In the genomic region with DNA sequence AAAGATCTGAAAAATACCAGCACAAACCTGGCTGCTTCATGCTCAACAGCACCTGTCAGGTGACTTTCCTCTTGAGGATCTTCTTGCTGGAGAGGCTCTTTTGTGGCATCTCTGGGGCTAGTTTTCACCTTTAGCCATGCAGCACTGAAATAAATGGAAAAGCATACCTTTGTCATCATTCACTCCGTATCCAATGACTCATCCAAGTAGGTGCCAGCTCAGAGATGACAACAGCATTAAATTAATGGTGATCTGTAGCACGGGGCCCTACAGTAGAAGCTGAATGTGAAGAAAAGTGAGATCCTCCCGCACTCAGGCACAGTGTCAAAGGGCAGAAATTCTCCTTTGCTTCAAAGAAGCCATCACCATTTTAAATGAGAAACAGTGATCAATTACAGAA, we compare ENCODE assay signal across 23 cellular contexts. TPM values are rescaled to one million over a fixed set of nuclear protein-coding genes. Genes with fewer than 3 reads are reported as not detected.
DNase-seq lines count a peak whose midpoint lies in the region; ATAC-seq, FAIRE-seq and TF ChIP-seq lines count a peak whose summit lies in the region.
"Had no signal": no experiment of that assay in that cellular context is flagged by ENCODE, and none has a peak within 500 bp of the region (broad histone marks: within the 10 kb centered on the region; RNA-seq: fewer than 3 reads in every experiment).

No MANE protein-coding gene starts in this region.

- intact Hi-C loops in Panc1 (cut with micrococcal nuclease; ENCODE audit: unreplicated experiment) (no loop called here), thyroid gland (cut with DNase I) (no loop called here)

- no peaks in the 10 kb centered on the region for H3K27me3 ChIP-seq in Panc1 (ENCODE audit: control insufficient read depth, insufficient read depth, low read length)
- H3K27me3 ChIP-seq in bronchial epithelial cell (ENCODE audit: control insufficient read depth, insufficient read depth, low read length), result no peaks in the 10 kb centered on the region
- no peaks in the 10 kb centered on the region for H3K27me3 ChIP-seq in thyroid gland
- H3K27me3 ChIP-seq: adrenal gland had no signal

- peaks cover 31% of the 10 kb centered on the region for H3K36me3 ChIP-seq in Panc1 (ENCODE audit: control insufficient read depth, insufficient read depth, low read length)
- H3K36me3 ChIP-seq in bronchial epithelial cell (ENCODE audit: control insufficient read depth, insufficient read depth, low read length), result peaks cover 2% of the 10 kb centered on the region
- H3K36me3 ChIP-seq in thyroid gland, result peaks cover 43 to 56% of the 10 kb centered on the region in 2 donors

- ATAC-seq in Panc1 (no peak), HG03097 (IDR thresholded peaks at IDR 0.05; ENCODE audit: low FRiP score, unreplicated experiment) (no peak)
- ATAC-seq: stimulated activated naive CD8-positive, alpha-beta T cell treated with anti-CD3 and anti-CD28 coated beads, Interleukin-15, amount 100 ng/mL, for 72 hours had no signal

- no peak for TF ChIP-seq POLR2A in thyroid gland (IDR thresholded peaks at IDR 0.05)

- FAIRE-seq in bronchial epithelial cell (lab: Jason Lieb, UNC), result no peak

- 95 to 96% methylated on average over 3 of the region's 3 CpGs for WGBS in thyroid gland, 2 donors

- H3K4me3 ChIP-seq in Panc1 (ENCODE audit: low read depth in 2 of 2, low read length in 2 of 2), result no peak overlapping the region
- no peak overlapping the region for H3K4me3 ChIP-seq in bronchial epithelial cell (ENCODE audit: low read depth, low read length)
- no peak overlapping the region for H3K4me3 ChIP-seq in thyroid gland (replicated peaks in 1 of 3)
- H3K4me3 ChIP-seq: adrenal gland, HAP-1 had no signal

- H3K4me1 ChIP-seq in Panc1 (ENCODE audit: control insufficient read depth, insufficient read depth, low read length), result no peaks in the 10 kb centered on the region
- no peaks in the 10 kb centered on the region for H3K4me1 ChIP-seq in thyroid gland
- H3K4me1 ChIP-seq: HAP-1 had no signal

- in situ Hi-C loops in Panc1 (cut with HindIII; ENCODE audit: low pct_unique_long_range_greater_than_20kb, low sequenced_read_pairs), result no loop called here

- BruUV-seq in Panc1 (replicated peaks; lab: Mats Ljungman, UMichigan), result no TSS peak

- DNase-seq in ELR (ENCODE audit: low read depth) (peak; percentile 78), Panc1 (ENCODE audit: low read depth, low spot score) (peak; percentile 45), bronchial epithelial cell (ENCODE audit: low read depth) (peak; percentile 81), kidney tubule cell (ENCODE audit: low spot score) (peak; percentile 86), DMS153 (lab: John Stamatoyannopoulos, UW) (no peak), thyroid gland (no peak), MV-4-11 (lab: John Stamatoyannopoulos, UW) (no peak)
- DNase-seq: activated CD4-positive, alpha-beta T cell treated with anti-CD3 and anti-CD28 coated beads, Interleukin-2, amount 50 U/mL, for 1 hour; activated CD8-positive, alpha-beta memory T cell treated with anti-CD3 and anti-CD28 coated beads, Interleukin-2, amount 50 U/mL, for 48 hours; activated gamma-delta T cell treated with Interleukin-2 at 50 U/mL for 16 hours; adrenal gland; COR-L47; immature natural killer cell; naive B cell; NCI-H2081 treated with DMSO at 0.1 percent for 48 hours; NCI-H510A treated with DMSO at 0.1 percent for 48 hours; SHP77 treated with DMSO at 0.1 percent for 48 hours; stimulated activated CD4-positive, alpha-beta T cell treated with anti-CD3 and anti-CD28 coated beads, Interleukin-2, amount 100 ng/mL, for 48 hours; stimulated activated naive CD8-positive, alpha-beta T cell treated with anti-CD3 and anti-CD28 coated beads, Interleukin-15, amount 100 ng/mL, for 72 hours; trophoblast cell had no signal

- H3K27ac ChIP-seq in Panc1 (ENCODE audit: low read length) (no peak overlapping the region), thyroid gland (no peak overlapping the region)
- H3K27ac ChIP-seq: adrenal gland, HL-60 had no signal

- CTCF ChIA-PET in Panc1 (lab: Charles Lee), result no interaction called here

- TF ChIP-seq CTCF in Panc1 (IDR thresholded peaks at IDR 0.05), result no peak
- no peak for TF ChIP-seq CTCF in bronchial epithelial cell (IDR thresholded peaks at IDR 0.05; ENCODE audit: insufficient read depth, low read length, severe bottlenecking)
- TF ChIP-seq CTCF in thyroid gland (IDR thresholded peaks at IDR 0.05), result no peak

- POLR2A ChIA-PET in Panc1 (lab: Charles Lee), result no interaction called here

- no peaks in the 10 kb centered on the region for H3K9me3 ChIP-seq in Panc1 (ENCODE audit: control insufficient read depth, insufficient read depth, low read depth, low read length)
- H3K9me3 ChIP-seq in thyroid gland, result no peaks in the 10 kb centered on the region
- H3K9me3 ChIP-seq: adrenal gland, HAP-1 had no signal

RNA-seq across cellular contexts. Expression of gene KIAA0753, which starts 32.2 kb away (rescaled TPM):
- total RNA-seq in Panc1 (2021; ENCODE audit: unreplicated experiment), result 13.0 TPM
- 7.0 TPM for polyA plus RNA-seq in Panc1 (2012; ENCODE audit: insufficient read length)
- 6.6 and 9.2 TPM in 2 replicates for total RNA-seq in bronchial epithelial cell
- total RNA-seq in thyroid gland, result 10 to 100 TPM; 20.8 to 46.7 (median 25.6) TPM

RNA-seq across cellular contexts. Expression of gene TXNDC17, which starts 32.5 kb away (rescaled TPM):
- total RNA-seq in Panc1 (2021; ENCODE audit: unreplicated experiment) (137 TPM), bronchial epithelial cell (222 and 317 TPM in 2 replicates), thyroid gland (100 to 1,000 TPM in 2 of 4 donors, 10 to 100 TPM in 2; 70.4 to 149 (median 95.9) TPM)
- polyA plus RNA-seq in Panc1 (2012; ENCODE audit: insufficient read length), result 201 TPM

RNA-seq across cellular contexts. Expression of gene MED31, which starts 43.1 kb away (rescaled TPM):
- total RNA-seq in Panc1 (2021; ENCODE audit: unreplicated experiment) (18.6 TPM), bronchial epithelial cell (11.1 and 11.6 TPM in 2 replicates), thyroid gland (10 to 100 TPM in 2 of 4 donors, 1 to 10 TPM in 2; 5.3 to 13.7 (median 10.4) TPM)
- polyA plus RNA-seq in Panc1 (2012; ENCODE audit: insufficient read length), result 12.1 TPM

RNA-seq across cellular contexts. Expression of gene C17orf100, which starts 43.2 kb away (rescaled TPM):
- total RNA-seq in Panc1 (2021; ENCODE audit: unreplicated experiment) (2.8 TPM), bronchial epithelial cell (0.13 and 0.53 TPM in 2 replicates), thyroid gland (1 to 10 TPM in 3 of 4 donors, under 1 TPM in 1; 0.67 to 2.7 (median 2.0) TPM)
- polyA plus RNA-seq in Panc1 (2012; ENCODE audit: insufficient read length), result 3.4 TPM

RNA-seq across cellular contexts. Expression of gene PITPNM3, which starts 52.0 kb away (rescaled TPM):
- total RNA-seq in Panc1 (2021; ENCODE audit: unreplicated experiment) (0.44 TPM), bronchial epithelial cell (25.0 and 42.9 TPM in 2 replicates), thyroid gland (10 to 100 TPM in 1 of 4 donors, 1 to 10 TPM in 3; 4.0 to 10.9 (median 5.6) TPM)
- polyA plus RNA-seq in Panc1 (2012; ENCODE audit: insufficient read length), result 0.17 TPM

Comparison
In these comparisons a context has a peak if more than half of its experiments do, and no peak if none do; other contexts are left out.
1. DNase-seq: peak in ELR (single experiment), Panc1 (single experiment), bronchial epithelial cell (single experiment) and kidney tubule cell (single experiment); none in DMS153 (single experiment), thyroid gland (0 of 2) and MV-4-11 (single experiment).